In the genomic region with DNA sequence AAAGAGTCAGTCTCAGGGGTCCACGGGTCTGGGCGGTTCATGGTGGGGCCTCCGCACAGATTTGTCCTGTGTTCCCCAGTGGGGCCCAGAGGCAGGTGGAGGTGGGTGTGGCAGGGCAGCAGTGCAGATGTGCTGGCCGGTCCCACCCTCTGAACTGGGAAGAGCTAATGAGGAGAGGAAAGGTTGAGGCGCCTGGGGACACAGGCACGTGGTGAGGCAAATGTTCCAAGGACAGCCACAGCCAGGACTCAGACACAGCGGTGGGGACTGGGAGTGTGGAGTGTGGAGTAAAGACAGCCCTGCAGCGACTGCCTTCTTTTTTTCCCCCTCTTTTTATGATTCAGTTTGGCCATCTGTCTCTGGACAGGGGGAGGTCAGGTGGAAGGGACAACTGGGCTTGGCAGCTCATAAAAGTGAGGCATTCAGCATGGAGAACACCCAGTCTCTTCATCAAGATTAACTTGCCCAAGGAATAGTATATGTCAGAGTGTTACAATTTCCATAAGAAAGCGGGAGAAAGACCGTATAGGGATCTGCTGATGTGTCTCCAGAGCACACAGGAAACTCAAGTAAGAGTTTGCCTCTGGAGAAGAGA, we compare ENCODE assay signal across 1 cellular context.
A peak's percentile ranks its signal among the peaks of the same experiment; 100 is the strongest.
TF ChIP-seq lines count a peak whose summit lies in the region.

No MANE protein-coding gene starts in this region.

TF ChIP-seq in K562, 482 proteins besides CTCF, POLR2A, EP300 and RAD21 (continues in another document):
- TF ChIP-seq, protein P1, sequence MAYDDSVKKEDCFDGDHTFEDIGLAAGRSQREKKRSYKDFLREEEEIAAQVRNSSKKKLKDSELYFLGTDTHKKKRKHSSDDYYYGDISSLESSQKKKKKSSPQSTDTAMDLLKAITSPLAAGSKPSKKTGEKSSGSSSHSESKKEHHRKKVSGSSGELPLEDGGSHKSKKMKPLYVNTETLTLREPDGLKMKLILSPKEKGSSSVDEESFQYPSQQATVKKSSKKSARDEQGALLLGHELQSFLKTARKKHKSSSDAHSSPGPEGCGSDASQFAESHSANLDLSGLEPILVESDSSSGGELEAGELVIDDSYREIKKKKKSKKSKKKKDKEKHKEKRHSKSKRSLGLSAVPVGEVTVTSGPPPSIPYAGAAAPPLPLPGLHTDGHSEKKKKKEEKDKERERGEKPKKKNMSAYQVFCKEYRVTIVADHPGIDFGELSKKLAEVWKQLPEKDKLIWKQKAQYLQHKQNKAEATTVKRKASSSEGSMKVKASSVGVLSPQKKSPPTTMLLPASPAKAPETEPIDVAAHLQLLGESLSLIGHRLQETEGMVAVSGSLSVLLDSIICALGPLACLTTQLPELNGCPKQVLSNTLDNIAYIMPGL (CRISPR knock-in tag; IDR thresholded peaks at IDR 0.05), result no peak
- TF ChIP-seq, protein P2, sequence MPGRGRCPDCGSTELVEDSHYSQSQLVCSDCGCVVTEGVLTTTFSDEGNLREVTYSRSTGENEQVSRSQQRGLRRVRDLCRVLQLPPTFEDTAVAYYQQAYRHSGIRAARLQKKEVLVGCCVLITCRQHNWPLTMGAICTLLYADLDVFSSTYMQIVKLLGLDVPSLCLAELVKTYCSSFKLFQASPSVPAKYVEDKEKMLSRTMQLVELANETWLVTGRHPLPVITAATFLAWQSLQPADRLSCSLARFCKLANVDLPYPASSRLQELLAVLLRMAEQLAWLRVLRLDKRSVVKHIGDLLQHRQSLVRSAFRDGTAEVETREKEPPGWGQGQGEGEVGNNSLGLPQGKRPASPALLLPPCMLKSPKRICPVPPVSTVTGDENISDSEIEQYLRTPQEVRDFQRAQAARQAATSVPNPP (IDR thresholded peaks at IDR 0.05; ENCODE audit: borderline replicate concordance, insufficient read depth, insufficient read length), result no peak
- TF ChIP-seq L3MBTL2 (IDR thresholded peaks at IDR 0.05) (peak; percentile 85), KLF13 (tag; IDR thresholded peaks at IDR 0.05; ENCODE audit: borderline replicate concordance, low read depth) (no peak), HDAC1 (IDR thresholded peaks at IDR 0.05) (no peak), ETV1 (tag; conservative IDR thresholded peaks at IDR 0.05; ENCODE audit: low read depth) (no peak), ZNF589 (CRISPR knock-in tag; IDR thresholded peaks at IDR 0.05; ENCODE audit: low read depth) (peak; percentile 73; the same call in 1 of the 2 replicates), DNMT1 (IDR thresholded peaks at IDR 0.05) (no peak), TGIF2 (CRISPR knock-in tag; IDR thresholded peaks at IDR 0.05) (no peak), CCNT2 (IDR thresholded peaks at IDR 0.05; ENCODE audit: borderline replicate concordance, extremely low read depth, insufficient read length, low read depth, low read length) (no peak), ZNF175 (CRISPR knock-in tag; IDR thresholded peaks at IDR 0.05; ENCODE audit: low read depth) (0 out of 2 replicates have a peak, but pooled peaks have one; percentile 71), TAF7 (tag; IDR thresholded peaks at IDR 0.05) (no peak), TRIM28 (IDR thresholded peaks at IDR 0.05) (no peak), ZBTB7A (IDR thresholded peaks at IDR 0.05; ENCODE audit: borderline replicate concordance, control insufficient read depth, low read depth, low read length) (no peak), CBFB (CRISPR knock-in tag; IDR thresholded peaks at IDR 0.05) (no peak), ETV6 (IDR thresholded peaks at IDR 0.05; ENCODE audit: borderline replicate concordance in 1 of 2, low read depth in 2 of 2, low read length in 1 of 2) (no peak), ETV6 (CRISPR knock-in tag; IDR thresholded peaks at IDR 0.05; ENCODE audit: borderline replicate concordance) (no peak), PHB2 (IDR thresholded peaks at IDR 0.05; ENCODE audit: low read depth) (no peak), ZNF583 (CRISPR knock-in tag; IDR thresholded peaks at IDR 0.05) (0 out of 2 replicates have a peak, but pooled peaks have one; percentile 56), TBL1XR1 (IDR thresholded peaks at IDR 0.05; ENCODE audit: low read length in 2 of 2) (no peak), FOXK2 (conservative IDR thresholded peaks at IDR 0.05 in 1 of 2, IDR thresholded peaks at IDR 0.05 in 1 of 2; ENCODE audit: low read depth in 2 of 2) (no peak), YY1 (IDR thresholded peaks at IDR 0.05; ENCODE audit: borderline replicate concordance in 1 of 3, control insufficient read depth in 1 of 3, extremely low read depth in 1 of 3, insufficient read depth in 3 of 3, insufficient read length in 1 of 3, insufficient replicate concordance in 2 of 3, low read depth in 1 of 3, low read length in 2 of 3) (no peak), PHF8 (IDR thresholded peaks at IDR 0.05; ENCODE audit: borderline replicate concordance, low read length) (no peak), CCAR2 (IDR thresholded peaks at IDR 0.05; ENCODE audit: low read depth, low read length) (no peak), CEBPB (tag; IDR thresholded peaks at IDR 0.05) (no peak), SMAD4 (CRISPR knock-in tag; conservative IDR thresholded peaks at IDR 0.05) (peak; percentile 54; the same call in 1 of the 2 replicates), ZNF212 (CRISPR knock-in tag; IDR thresholded peaks at IDR 0.05) (no peak), CSDE1 (IDR thresholded peaks at IDR 0.05) (no peak), RBFOX2 (IDR thresholded peaks at IDR 0.05; ENCODE audit: low read depth, low read length) (0 out of 2 replicates have a peak, but pooled peaks have one; percentile 43)
- TF ChIP-seq, protein P3, sequence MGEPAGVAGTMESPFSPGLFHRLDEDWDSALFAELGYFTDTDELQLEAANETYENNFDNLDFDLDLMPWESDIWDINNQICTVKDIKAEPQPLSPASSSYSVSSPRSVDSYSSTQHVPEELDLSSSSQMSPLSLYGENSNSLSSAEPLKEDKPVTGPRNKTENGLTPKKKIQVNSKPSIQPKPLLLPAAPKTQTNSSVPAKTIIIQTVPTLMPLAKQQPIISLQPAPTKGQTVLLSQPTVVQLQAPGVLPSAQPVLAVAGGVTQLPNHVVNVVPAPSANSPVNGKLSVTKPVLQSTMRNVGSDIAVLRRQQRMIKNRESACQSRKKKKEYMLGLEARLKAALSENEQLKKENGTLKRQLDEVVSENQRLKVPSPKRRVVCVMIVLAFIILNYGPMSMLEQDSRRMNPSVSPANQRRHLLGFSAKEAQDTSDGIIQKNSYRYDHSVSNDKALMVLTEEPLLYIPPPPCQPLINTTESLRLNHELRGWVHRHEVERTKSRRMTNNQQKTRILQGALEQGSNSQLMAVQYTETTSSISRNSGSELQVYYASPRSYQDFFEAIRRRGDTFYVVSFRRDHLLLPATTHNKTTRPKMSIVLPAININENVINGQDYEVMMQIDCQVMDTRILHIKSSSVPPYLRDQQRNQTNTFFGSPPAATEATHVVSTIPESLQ (CRISPR knock-in tag; IDR thresholded peaks at IDR 0.05), result no peak
- TF ChIP-seq, protein P4, sequence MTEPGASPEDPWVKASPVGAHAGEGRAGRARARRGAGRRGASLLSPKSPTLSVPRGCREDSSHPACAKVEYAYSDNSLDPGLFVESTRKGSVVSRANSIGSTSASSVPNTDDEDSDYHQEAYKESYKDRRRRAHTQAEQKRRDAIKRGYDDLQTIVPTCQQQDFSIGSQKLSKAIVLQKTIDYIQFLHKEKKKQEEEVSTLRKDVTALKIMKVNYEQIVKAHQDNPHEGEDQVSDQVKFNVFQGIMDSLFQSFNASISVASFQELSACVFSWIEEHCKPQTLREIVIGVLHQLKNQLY (CRISPR knock-in tag; conservative IDR thresholded peaks at IDR 0.05), result no peak
- TF ChIP-seq, protein P5, sequence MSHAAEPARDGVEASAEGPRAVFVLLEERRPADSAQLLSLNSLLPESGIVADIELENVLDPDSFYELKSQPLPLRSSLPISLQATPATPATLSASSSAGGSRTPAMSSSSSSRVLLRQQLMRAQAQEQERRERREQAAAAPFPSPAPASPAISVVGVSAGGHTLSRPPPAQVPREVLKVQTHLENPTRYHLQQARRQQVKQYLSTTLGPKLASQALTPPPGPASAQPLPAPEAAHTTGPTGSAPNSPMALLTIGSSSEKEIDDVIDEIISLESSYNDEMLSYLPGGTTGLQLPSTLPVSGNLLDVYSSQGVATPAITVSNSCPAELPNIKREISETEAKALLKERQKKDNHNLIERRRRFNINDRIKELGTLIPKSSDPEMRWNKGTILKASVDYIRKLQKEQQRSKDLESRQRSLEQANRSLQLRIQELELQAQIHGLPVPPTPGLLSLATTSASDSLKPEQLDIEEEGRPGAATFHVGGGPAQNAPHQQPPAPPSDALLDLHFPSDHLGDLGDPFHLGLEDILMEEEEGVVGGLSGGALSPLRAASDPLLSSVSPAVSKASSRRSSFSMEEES (CRISPR knock-in tag; IDR thresholded peaks at IDR 0.05), result no peak
- TF ChIP-seq, protein P6, sequence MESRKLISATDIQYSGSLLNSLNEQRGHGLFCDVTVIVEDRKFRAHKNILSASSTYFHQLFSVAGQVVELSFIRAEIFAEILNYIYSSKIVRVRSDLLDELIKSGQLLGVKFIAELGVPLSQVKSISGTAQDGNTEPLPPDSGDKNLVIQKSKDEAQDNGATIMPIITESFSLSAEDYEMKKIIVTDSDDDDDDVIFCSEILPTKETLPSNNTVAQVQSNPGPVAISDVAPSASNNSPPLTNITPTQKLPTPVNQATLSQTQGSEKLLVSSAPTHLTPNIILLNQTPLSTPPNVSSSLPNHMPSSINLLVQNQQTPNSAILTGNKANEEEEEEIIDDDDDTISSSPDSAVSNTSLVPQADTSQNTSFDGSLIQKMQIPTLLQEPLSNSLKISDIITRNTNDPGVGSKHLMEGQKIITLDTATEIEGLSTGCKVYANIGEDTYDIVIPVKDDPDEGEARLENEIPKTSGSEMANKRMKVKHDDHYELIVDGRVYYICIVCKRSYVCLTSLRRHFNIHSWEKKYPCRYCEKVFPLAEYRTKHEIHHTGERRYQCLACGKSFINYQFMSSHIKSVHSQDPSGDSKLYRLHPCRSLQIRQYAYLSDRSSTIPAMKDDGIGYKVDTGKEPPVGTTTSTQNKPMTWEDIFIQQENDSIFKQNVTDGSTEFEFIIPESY (CRISPR knock-in tag; IDR thresholded peaks at IDR 0.05), result no peak
- TF ChIP-seq, protein P7, sequence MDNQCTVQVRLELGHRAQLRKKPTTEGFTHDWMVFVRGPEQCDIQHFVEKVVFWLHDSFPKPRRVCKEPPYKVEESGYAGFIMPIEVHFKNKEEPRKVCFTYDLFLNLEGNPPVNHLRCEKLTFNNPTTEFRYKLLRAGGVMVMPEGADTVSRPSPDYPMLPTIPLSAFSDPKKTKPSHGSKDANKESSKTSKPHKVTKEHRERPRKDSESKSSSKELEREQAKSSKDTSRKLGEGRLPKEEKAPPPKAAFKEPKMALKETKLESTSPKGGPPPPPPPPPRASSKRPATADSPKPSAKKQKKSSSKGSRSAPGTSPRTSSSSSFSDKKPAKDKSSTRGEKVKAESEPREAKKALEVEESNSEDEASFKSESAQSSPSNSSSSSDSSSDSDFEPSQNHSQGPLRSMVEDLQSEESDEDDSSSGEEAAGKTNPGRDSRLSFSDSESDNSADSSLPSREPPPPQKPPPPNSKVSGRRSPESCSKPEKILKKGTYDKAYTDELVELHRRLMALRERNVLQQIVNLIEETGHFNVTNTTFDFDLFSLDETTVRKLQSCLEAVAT (IDR thresholded peaks at IDR 0.05), result no peak
- TF ChIP-seq, protein P8, sequence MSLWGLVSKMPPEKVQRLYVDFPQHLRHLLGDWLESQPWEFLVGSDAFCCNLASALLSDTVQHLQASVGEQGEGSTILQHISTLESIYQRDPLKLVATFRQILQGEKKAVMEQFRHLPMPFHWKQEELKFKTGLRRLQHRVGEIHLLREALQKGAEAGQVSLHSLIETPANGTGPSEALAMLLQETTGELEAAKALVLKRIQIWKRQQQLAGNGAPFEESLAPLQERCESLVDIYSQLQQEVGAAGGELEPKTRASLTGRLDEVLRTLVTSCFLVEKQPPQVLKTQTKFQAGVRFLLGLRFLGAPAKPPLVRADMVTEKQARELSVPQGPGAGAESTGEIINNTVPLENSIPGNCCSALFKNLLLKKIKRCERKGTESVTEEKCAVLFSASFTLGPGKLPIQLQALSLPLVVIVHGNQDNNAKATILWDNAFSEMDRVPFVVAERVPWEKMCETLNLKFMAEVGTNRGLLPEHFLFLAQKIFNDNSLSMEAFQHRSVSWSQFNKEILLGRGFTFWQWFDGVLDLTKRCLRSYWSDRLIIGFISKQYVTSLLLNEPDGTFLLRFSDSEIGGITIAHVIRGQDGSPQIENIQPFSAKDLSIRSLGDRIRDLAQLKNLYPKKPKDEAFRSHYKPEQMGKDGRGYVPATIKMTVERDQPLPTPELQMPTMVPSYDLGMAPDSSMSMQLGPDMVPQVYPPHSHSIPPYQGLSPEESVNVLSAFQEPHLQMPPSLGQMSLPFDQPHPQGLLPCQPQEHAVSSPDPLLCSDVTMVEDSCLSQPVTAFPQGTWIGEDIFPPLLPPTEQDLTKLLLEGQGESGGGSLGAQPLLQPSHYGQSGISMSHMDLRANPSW (CRISPR knock-in tag; IDR thresholded peaks at IDR 0.05), result no peak
